ENCODE assay signal across 13 cellular contexts in the genomic region with DNA sequence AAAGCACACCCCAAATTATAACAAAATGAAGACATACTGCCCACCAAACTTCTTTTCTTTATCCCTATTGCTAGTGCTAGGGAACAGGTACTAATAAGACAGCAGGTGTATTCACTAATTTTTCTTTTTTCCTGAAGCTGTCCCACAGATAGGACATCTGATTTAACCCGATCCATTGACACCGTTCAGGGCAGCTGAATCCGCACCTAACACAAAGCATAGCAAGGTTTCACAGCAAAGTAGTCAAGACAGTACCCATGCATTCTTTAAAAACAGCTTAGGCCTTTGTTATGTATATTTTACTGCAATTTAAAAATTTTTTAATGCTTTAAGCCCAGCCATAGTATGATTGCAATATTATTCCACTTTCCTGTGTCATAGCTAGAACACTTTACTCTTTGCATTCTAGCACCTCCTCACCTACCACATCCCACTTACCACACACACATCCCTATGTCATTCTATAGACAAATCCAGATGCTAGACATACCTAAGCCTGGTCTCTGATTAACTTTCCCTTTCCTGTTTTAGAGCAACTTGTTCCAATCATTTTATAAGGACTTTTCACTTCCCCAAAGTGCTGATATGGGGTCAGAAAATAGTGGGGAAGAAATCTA. TPM values are rescaled to one million over a fixed set of nuclear protein-coding genes. Genes with fewer than 3 reads are reported as not detected.
DNase-seq lines count a peak whose midpoint lies in the region; ATAC-seq and TF ChIP-seq lines count a peak whose summit lies in the region.
"Had no signal": no experiment of that assay in that cellular context is flagged by ENCODE, and none has a peak within 500 bp of the region (broad histone marks: within the 10 kb centered on the region; RNA-seq: fewer than 3 reads in every experiment).

No MANE protein-coding gene starts in this region.

- H3K4me3 ChIP-seq in retinal pigment epithelial cell (ENCODE audit: low read length), result peak overlapping the region; percentile 45

- ATAC-seq in HG03342 (IDR thresholded peaks at IDR 0.05; ENCODE audit: unreplicated experiment), result no peak

- peak; percentile 24 for DNase-seq in ELR (ENCODE audit: low read depth)
- peak; percentile 2 for DNase-seq in LHCN-M2 (ENCODE audit: low read depth)
- peak; percentile 8 for DNase-seq in dermis blood vessel endothelial cell
- no peak for DNase-seq in retinal pigment epithelial cell (ENCODE audit: low read depth)
- no peak for DNase-seq in NCI-H510A (lab: John Stamatoyannopoulos, UW)
- DNase-seq in NCI-H2171 (lab: John Stamatoyannopoulos, UW), result no peak
- DNase-seq: activated CD4-positive, alpha-beta T cell treated with anti-CD3 and anti-CD28 coated beads, Interleukin-2, amount 10 ng/mL, durations not matched to agents 24 days and 14 days; Caco-2; glutamatergic neuron; left cardiac atrium; naive thymus-derived CD8-positive, alpha-beta T cell; T-helper 1 cell had no signal

- no peak for TF ChIP-seq CTCF in retinal pigment epithelial cell (conservative IDR thresholded peaks at IDR 0.05; ENCODE audit: low read depth, low read length)

RNA-seq across cellular contexts. Expression of a gene that starts 40.4 kb away (rescaled TPM):
- total RNA-seq in LHCN-M2 (2014; rRNA removed), result 3.7 and 5.1 TPM in 2 replicates
- polyA plus RNA-seq in LHCN-M2 (2012), result 8.0 TPM
- total RNA-seq in dermis blood vessel endothelial cell, result 5.4 and 9.9 TPM in 2 replicates

Comparison
In these comparisons a context has a peak if more than half of its experiments do, and no peak if none do; other contexts are left out.
1. DNase-seq: peak in ELR (single experiment), LHCN-M2 (single experiment) and dermis blood vessel endothelial cell (single experiment); none in retinal pigment epithelial cell (single experiment), NCI-H510A (single experiment) and NCI-H2171 (single experiment).